In the genomic region with DNA sequence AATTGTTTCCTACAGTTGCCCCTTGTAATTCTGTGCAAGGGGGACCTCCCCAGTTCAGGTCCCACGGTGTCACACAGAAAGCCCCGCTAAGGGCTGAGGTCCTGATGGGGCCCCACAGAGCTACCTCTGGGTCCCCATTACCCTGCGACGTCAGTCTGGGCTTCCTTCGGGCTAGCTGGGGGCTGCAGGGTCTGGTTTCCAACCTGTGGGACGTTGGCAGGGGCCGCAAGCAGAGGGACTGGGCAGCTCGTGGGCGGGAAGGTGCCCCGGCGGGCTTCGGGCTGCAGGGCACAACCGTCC, we compare ENCODE assay signal across 8 cellular contexts. TPM values are rescaled to one million over a fixed set of nuclear protein-coding genes. Genes with fewer than 3 reads are reported as not detected.
A peak's percentile ranks its signal among the peaks of the same experiment; 100 is the strongest.
DNase-seq lines count a peak whose midpoint lies in the region; ATAC-seq and TF ChIP-seq lines count a peak whose summit lies in the region.

No MANE protein-coding gene starts in this region.

- H3K27me3 Mint-ChIP-seq in T-helper 2 cell treated with Interferon-gamma antibody and Interleukin-4, amounts not matched to agents 5 μg/mL and 100 μg/mL, for 36 hours (ENCODE audit: low read depth), result no peaks in the 10 kb centered on the region

- H3K27ac ChIP-seq in right lobe of liver (peak overlapping the region; percentile 45 to 86 (median 67)), tibial nerve (peak overlapping the region; percentile 89 to 96 (median 94))

- ATAC-seq in HG03108 (IDR thresholded peaks at IDR 0.05; ENCODE audit: unreplicated experiment) (peak; percentile 14), right lobe of liver (no peak), HG03469 (IDR thresholded peaks at IDR 0.05; ENCODE audit: unreplicated experiment) (no peak)

- peak overlapping the region; percentile 83 for H3K4me3 Mint-ChIP-seq in T-helper 2 cell treated with Interferon-gamma antibody and Interleukin-4, amounts not matched to agents 5 μg/mL and 100 μg/mL, for 36 hours

- DNase-seq in T-helper 2 cell treated with Interferon-gamma antibody and Interleukin-4, amounts not matched to agents 5 μg/mL and 100 μg/mL, for 36 hours (ENCODE audit: low spot score), result no peak
- DNase-seq in T-helper 2 cell, result no peak
- DNase-seq in adipocyte (ENCODE audit: low read depth), result no peak
- DNase-seq in right lobe of liver, result peak in 1 of 3 donors; percentile 55
- DNase-seq in tibial nerve (ENCODE audit: low spot score in 2 of 2), result no peak
- no peak for DNase-seq in amniotic stem cell (lab: John Stamatoyannopoulos, UW)

- H3K4me1 Mint-ChIP-seq in T-helper 2 cell treated with Interferon-gamma antibody and Interleukin-4, amounts not matched to agents 5 μg/mL and 100 μg/mL, for 36 hours (ENCODE audit: low read depth), result peaks cover 18% of the 10 kb centered on the region

- TF ChIP-seq EP300 in tibial nerve (IDR thresholded peaks at IDR 0.05), result no peak

- H3K27me3 ChIP-seq in adipocyte (replicated peaks; ENCODE audit: control insufficient read depth, insufficient read depth, low read length) (no peaks in the 10 kb centered on the region), right lobe of liver (no peaks in the 10 kb centered on the region), tibial nerve (no peaks in the 10 kb centered on the region)

- WGBS in right lobe of liver (ENCODE audit: insufficient coverage, low coverage, low lambda C conversion rate, missing lambda C conversion rate), result 0% methylated on average over 2 of the region's 13 CpGs
- 3 to 4% methylated on average over 9 to 11 of the region's 13 CpGs for WGBS in tibial nerve, 2 donors

- H3K4me3 ChIP-seq in adipocyte (ENCODE audit: low read length), result peak overlapping the region; percentile 92
- peak overlapping the region; percentile 66 to 96 (median 81) for H3K4me3 ChIP-seq in right lobe of liver
- H3K4me3 ChIP-seq in tibial nerve, result peak overlapping the region; percentile 85 to 92 (median 86)

- intact Hi-C loops in right lobe of liver (cut with DNase I), result no loop called here

- peak overlapping the region; percentile 81 for H3K27ac Mint-ChIP-seq in T-helper 2 cell treated with Interferon-gamma antibody and Interleukin-4, amounts not matched to agents 5 μg/mL and 100 μg/mL, for 36 hours

- H3K36me3 ChIP-seq in adipocyte (ENCODE audit: control insufficient read depth, insufficient read depth, low read length, severe bottlenecking) (peaks cover 4% of the 10 kb centered on the region), right lobe of liver (peaks cover 0 to 11% (median 5%) of the 10 kb centered on the region in 4 donors), tibial nerve (peaks cover 0 to 23% (median 0%) of the 10 kb centered on the region in 3 donors)

- no peaks in the 10 kb centered on the region for H3K9me3 Mint-ChIP-seq in T-helper 2 cell treated with Interferon-gamma antibody and Interleukin-4, amounts not matched to agents 5 μg/mL and 100 μg/mL, for 36 hours

- peaks cover 23% of the 10 kb centered on the region for H3K4me1 ChIP-seq in adipocyte (ENCODE audit: control insufficient read depth, insufficient read depth, low read length)
- peaks cover 2 to 29% (median 10%) of the 10 kb centered on the region in 4 donors for H3K4me1 ChIP-seq in right lobe of liver
- H3K4me1 ChIP-seq in tibial nerve, result peaks cover 0 to 50% (median 17%) of the 10 kb centered on the region in 4 donors

- H3K9ac ChIP-seq in adipocyte (ENCODE audit: low read length), result peak overlapping the region; percentile 83

- no peak for TF ChIP-seq POLR2A in right lobe of liver (IDR thresholded peaks at IDR 0.05)
- no peak for TF ChIP-seq POLR2A in tibial nerve (IDR thresholded peaks at IDR 0.05)

- H3K36me3 Mint-ChIP-seq in T-helper 2 cell treated with Interferon-gamma antibody and Interleukin-4, amounts not matched to agents 5 μg/mL and 100 μg/mL, for 36 hours (ENCODE audit: low read depth), result peaks cover 13% of the 10 kb centered on the region

- H3K9me3 ChIP-seq in adipocyte (ENCODE audit: control insufficient read depth, low read length) (no peaks in the 10 kb centered on the region), right lobe of liver (no peaks in the 10 kb centered on the region), tibial nerve (no peaks in the 10 kb centered on the region)

- TF ChIP-seq CTCF in right lobe of liver (IDR thresholded peaks at IDR 0.05) (no peak), tibial nerve (IDR thresholded peaks at IDR 0.05) (no peak)

RNA-seq across cellular contexts. Expression of a gene that starts 0.7 kb away (rescaled TPM):
- total RNA-seq in right lobe of liver (100 to 1,000 TPM in 4 of 6 experiments, 10 to 100 TPM in 2; 78.5 to 177 (median 147) TPM), tibial nerve (10 to 100 TPM; 24.6 to 32.2 (median 29.2) TPM)

RNA-seq across cellular contexts. Expression of a gene that starts 11.4 kb away (rescaled TPM):
- total RNA-seq in right lobe of liver, result 10 to 100 TPM; 17.2 to 46.3 (median 33.4) TPM
- 10 to 100 TPM; 64.7 to 92.0 (median 81.8) TPM for total RNA-seq in tibial nerve

RNA-seq across cellular contexts. Expression of a gene that starts 11.8 kb away (rescaled TPM):
- total RNA-seq in right lobe of liver (100 to 1,000 TPM; 326 to 822 (median 376) TPM), tibial nerve (1,000 to 10,000 TPM; 1,034 to 1,871 (median 1,524) TPM)

RNA-seq across cellular contexts. Expression of a gene that starts 27.0 kb away (rescaled TPM):
- 100 to 1,000 TPM; 107 to 202 (median 171) TPM for total RNA-seq in right lobe of liver
- 100 to 1,000 TPM in 1 of 4 donors, 10 to 100 TPM in 3; 78.1 to 102 (median 91.3) TPM for total RNA-seq in tibial nerve

RNA-seq across cellular contexts. Expression of a gene that starts 32.0 kb away (rescaled TPM):
- total RNA-seq in right lobe of liver (10 to 100 TPM; 11.5 to 16.7 (median 13.0) TPM), tibial nerve (100 to 1,000 TPM in 1 of 4 donors, 10 to 100 TPM in 3; 77.3 to 158 (median 88.0) TPM)
